ENCODE assay signal across 1 cellular context in the genomic region with DNA sequence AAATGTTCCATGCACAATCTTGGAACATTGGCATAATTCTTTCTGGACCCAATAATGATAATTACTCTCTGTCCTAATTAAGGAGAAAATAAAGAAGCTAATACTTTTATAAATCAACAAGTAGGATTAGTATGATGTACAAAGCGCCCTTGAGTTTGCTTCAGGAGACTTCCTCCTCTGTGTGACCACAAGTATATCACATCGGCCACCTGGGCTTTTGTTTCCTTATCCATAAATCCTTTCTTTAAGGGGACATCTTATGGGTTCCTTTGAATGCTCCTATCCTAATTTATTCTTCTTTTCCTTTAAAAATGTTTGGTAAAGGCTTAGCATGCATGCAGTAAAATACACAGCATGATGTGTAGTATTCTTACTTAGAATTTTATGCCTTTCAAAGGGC.
TF ChIP-seq lines count a peak whose summit lies in the region.

No MANE protein-coding gene starts in this region.

TF ChIP-seq in K562, 482 proteins besides CTCF, POLR2A, EP300 and RAD21 (continued from another document):
- 0 out of 2 replicates have a peak, but pooled peaks have one; percentile 20 for TF ChIP-seq TAL1 (IDR thresholded peaks at IDR 0.05)
- TF ChIP-seq HMG20A (CRISPR knock-in tag; conservative IDR thresholded peaks at IDR 0.05) = no peak
- TF ChIP-seq, protein P1, sequence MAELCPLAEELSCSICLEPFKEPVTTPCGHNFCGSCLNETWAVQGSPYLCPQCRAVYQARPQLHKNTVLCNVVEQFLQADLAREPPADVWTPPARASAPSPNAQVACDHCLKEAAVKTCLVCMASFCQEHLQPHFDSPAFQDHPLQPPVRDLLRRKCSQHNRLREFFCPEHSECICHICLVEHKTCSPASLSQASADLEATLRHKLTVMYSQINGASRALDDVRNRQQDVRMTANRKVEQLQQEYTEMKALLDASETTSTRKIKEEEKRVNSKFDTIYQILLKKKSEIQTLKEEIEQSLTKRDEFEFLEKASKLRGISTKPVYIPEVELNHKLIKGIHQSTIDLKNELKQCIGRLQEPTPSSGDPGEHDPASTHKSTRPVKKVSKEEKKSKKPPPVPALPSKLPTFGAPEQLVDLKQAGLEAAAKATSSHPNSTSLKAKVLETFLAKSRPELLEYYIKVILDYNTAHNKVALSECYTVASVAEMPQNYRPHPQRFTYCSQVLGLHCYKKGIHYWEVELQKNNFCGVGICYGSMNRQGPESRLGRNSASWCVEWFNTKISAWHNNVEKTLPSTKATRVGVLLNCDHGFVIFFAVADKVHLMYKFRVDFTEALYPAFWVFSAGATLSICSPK (IDR thresholded peaks at IDR 0.05; ENCODE audit: borderline replicate concordance) = no peak
- TF ChIP-seq HDAC6 (IDR thresholded peaks at IDR 0.05; ENCODE audit: low read depth, low read length) = no peak
TF ChIP-seq in K562: peak in this region for 6.
